In genomic region chr15:30859091-30859874, GRCh38 we compare ENCODE assay signal across 8 cellular contexts. TPM values are rescaled to one million over a fixed set of nuclear protein-coding genes. Genes with fewer than 3 reads are reported as not detected.
A peak's percentile ranks its signal among the peaks of the same experiment; 100 is the strongest.
DNase-seq lines count a peak whose midpoint lies in the region; ATAC-seq and TF ChIP-seq lines count a peak whose summit lies in the region.

No MANE protein-coding gene starts in this region.

- ATAC-seq in HG03432 (IDR thresholded peaks at IDR 0.05; ENCODE audit: unreplicated experiment) = no peak
- ATAC-seq in HG03571 (IDR thresholded peaks at IDR 0.05; ENCODE audit: unreplicated experiment) = no peak

- no peak for TF ChIP-seq POLR2A in lower leg skin (IDR thresholded peaks at IDR 0.05)

- intact Hi-C loops in lower leg skin (cut with DNase I; ENCODE audit: low total_unique reads) = no loop called here

- H3K4me3 ChIP-seq in epithelial cell of esophagus (ENCODE audit: low read length) (no peak overlapping the region), lower leg skin (ENCODE audit: low read depth, poor library complexity, severe bottlenecking) (no peak overlapping the region)

- TF ChIP-seq CTCF in epithelial cell of esophagus (IDR thresholded peaks at IDR 0.05; ENCODE audit: insufficient read depth, low read depth, low read length, missing control alignments) (peak; percentile 75), lower leg skin (IDR thresholded peaks at IDR 0.05) (no peak)

- 17 to 18% methylated on average over 7 of the region's 7 CpGs for WGBS in lower leg skin, 2 donors

- peak; percentile 55 for DNase-seq in GM03348 (ENCODE audit: low spot score)
- DNase-seq in LoVo (ENCODE audit: low spot score) = peak; percentile 41
- peak; percentile 41 for DNase-seq in epithelial cell of esophagus (ENCODE audit: low read depth)
- DNase-seq in pons (ENCODE audit: low spot score) = peak; percentile 24
- DNase-seq in lower leg skin (ENCODE audit: low spot score in 2 of 2) = no peak
- no peak for DNase-seq in T-helper 9 cell

RNA-seq across cellular contexts. Expression of gene FAN1, which starts 44.4 kb away (rescaled TPM):
- total RNA-seq in lower leg skin = 10 to 100 TPM; 11.7 to 19.4 (median 17.6) TPM

Comparison
In these comparisons a context has a peak if more than half of its experiments do, and no peak if none do; other contexts are left out.
1. DNase-seq: peak in GM03348 (single experiment), LoVo (single experiment), epithelial cell of esophagus (single experiment) and pons (single experiment); none in lower leg skin (0 of 2) and T-helper 9 cell (single experiment).